In genomic region chr15:78088773-78089080, GRCh38 we compare ENCODE assay signal across 23 cellular contexts. TPM values are rescaled to one million over a fixed set of nuclear protein-coding genes. Genes with fewer than 3 reads are reported as not detected.
"Had no signal": no experiment of that assay in that cellular context is flagged by ENCODE, and none has a peak within 500 bp of the region (broad histone marks: within the 10 kb centered on the region; RNA-seq: fewer than 3 reads in every experiment).

No MANE protein-coding gene starts in this region.

- ATAC-seq: activated naive CD8-positive, alpha-beta T cell treated with anti-CD3 and anti-CD28 coated beads, Interleukin-2, amount 50 U/mL, for 24 hours; gastroesophageal sphincter; heart right ventricle; left cardiac atrium; naive thymus-derived CD8-positive, alpha-beta T cell had no signal

- H3K9me3 ChIP-seq: breast epithelium, gastroesophageal sphincter, heart right ventricle had no signal

- H3K4me3 ChIP-seq: breast epithelium, gastroesophageal sphincter, heart right ventricle had no signal

- DNase-seq: activated CD4-positive, alpha-beta T cell treated with anti-CD3 and anti-CD28 coated beads, Interleukin-2, amount 50 U/mL, for 4 hours; activated CD4-positive, CD25-positive, alpha-beta regulatory T cell; activated naive CD4-positive, alpha-beta T cell treated with anti-CD3 and anti-CD28 coated beads for 36 hours; activated naive CD8-positive, alpha-beta T cell treated with anti-CD3 and anti-CD28 coated beads, Interleukin-2, amount 50 U/mL, for 24 hours; activated T-cell treated with anti-CD3 and anti-CD28 coated beads for 4 hours; cerebellar nuclear complex; heart right ventricle; left cardiac atrium; naive thymus-derived CD8-positive, alpha-beta T cell; retina; stimulated activated CD4-positive, alpha-beta T cell treated with anti-CD3 and anti-CD28 coated beads, Interleukin-4, amount 100 ng/mL, for 24 hours; stimulated activated naive CD4-positive, alpha-beta T cell treated with Interleukin-2 at 50 U/mL for 16 hours; T-helper 2 cell; trophoblast cell had no signal

- H3K9me3 Mint-ChIP-seq: activated naive CD4-positive, alpha-beta T cell treated with anti-CD3 and anti-CD28 coated beads for 36 hours; activated naive CD8-positive, alpha-beta T cell treated with anti-CD3 and anti-CD28 coated beads, Interleukin-2, amount 50 U/mL, for 24 hours; activated T-helper 2 cell treated with anti-CD3 and anti-CD28 coated beads, Interferon-gamma antibody, Interleukin-2, Interleukin-4, amounts not matched to agents 10 μg/mL and 5 μg/mL and 100 μg/mL, durations not matched to agents 14 hours and 24 hours and 36 hours; naive thymus-derived CD8-positive, alpha-beta T cell had no signal

- H3K27me3 ChIP-seq: breast epithelium, gastroesophageal sphincter, heart right ventricle had no signal

- H3K4me1 ChIP-seq: breast epithelium, parathyroid adenoma had no signal

- H3K4me3 Mint-ChIP-seq: activated naive CD4-positive, alpha-beta T cell treated with anti-CD3 and anti-CD28 coated beads for 36 hours; activated naive CD8-positive, alpha-beta T cell treated with anti-CD3 and anti-CD28 coated beads, Interleukin-2, amount 50 U/mL, for 24 hours; naive thymus-derived CD8-positive, alpha-beta T cell had no signal

- H3K27me3 Mint-ChIP-seq: activated naive CD8-positive, alpha-beta T cell treated with anti-CD3 and anti-CD28 coated beads, Interleukin-2, amount 50 U/mL, for 24 hours; naive thymus-derived CD8-positive, alpha-beta T cell had no signal

- H3K27ac Mint-ChIP-seq: activated naive CD4-positive, alpha-beta T cell treated with anti-CD3 and anti-CD28 coated beads for 36 hours; activated naive CD8-positive, alpha-beta T cell treated with anti-CD3 and anti-CD28 coated beads, Interleukin-2, amount 50 U/mL, for 24 hours; activated T-helper 2 cell treated with anti-CD3 and anti-CD28 coated beads, Interferon-gamma antibody, Interleukin-2, Interleukin-4, amounts not matched to agents 10 μg/mL and 5 μg/mL and 100 μg/mL, durations not matched to agents 14 hours and 24 hours and 36 hours had no signal

- H3K36me3 ChIP-seq: breast epithelium, gastroesophageal sphincter, heart right ventricle had no signal

- H3K27ac ChIP-seq: breast epithelium, gastroesophageal sphincter, parathyroid adenoma had no signal

- H3K36me3 Mint-ChIP-seq: naive thymus-derived CD8-positive, alpha-beta T cell had no signal

RNA-seq across cellular contexts. Expression of gene SH2D7, which starts 3.6 kb away (rescaled TPM):
- total RNA-seq: activated naive CD4-positive, alpha-beta T cell treated with anti-CD3 and anti-CD28 coated beads for 36 hours; activated T-helper 2 cell treated with anti-CD3 and anti-CD28 coated beads, Interferon-gamma antibody, Interleukin-2, Interleukin-4, amounts not matched to agents 10 μg/mL and 5 μg/mL and 100 μg/mL, durations not matched to agents 14 hours and 24 hours and 36 hours; aorta; breast epithelium; dermis microvascular lymphatic vessel endothelial cell; epithelial cell of proximal tubule; gastroesophageal sphincter; heart right ventricle; left cardiac atrium; mammary epithelial cell; naive thymus-derived CD8-positive, alpha-beta T cell; skeletal muscle tissue had no signal
- polyA plus RNA-seq: heart right ventricle, mammary epithelial cell had no signal
